Comparison of ENCODE assay signal across 15 cellular contexts in the genomic region with DNA sequence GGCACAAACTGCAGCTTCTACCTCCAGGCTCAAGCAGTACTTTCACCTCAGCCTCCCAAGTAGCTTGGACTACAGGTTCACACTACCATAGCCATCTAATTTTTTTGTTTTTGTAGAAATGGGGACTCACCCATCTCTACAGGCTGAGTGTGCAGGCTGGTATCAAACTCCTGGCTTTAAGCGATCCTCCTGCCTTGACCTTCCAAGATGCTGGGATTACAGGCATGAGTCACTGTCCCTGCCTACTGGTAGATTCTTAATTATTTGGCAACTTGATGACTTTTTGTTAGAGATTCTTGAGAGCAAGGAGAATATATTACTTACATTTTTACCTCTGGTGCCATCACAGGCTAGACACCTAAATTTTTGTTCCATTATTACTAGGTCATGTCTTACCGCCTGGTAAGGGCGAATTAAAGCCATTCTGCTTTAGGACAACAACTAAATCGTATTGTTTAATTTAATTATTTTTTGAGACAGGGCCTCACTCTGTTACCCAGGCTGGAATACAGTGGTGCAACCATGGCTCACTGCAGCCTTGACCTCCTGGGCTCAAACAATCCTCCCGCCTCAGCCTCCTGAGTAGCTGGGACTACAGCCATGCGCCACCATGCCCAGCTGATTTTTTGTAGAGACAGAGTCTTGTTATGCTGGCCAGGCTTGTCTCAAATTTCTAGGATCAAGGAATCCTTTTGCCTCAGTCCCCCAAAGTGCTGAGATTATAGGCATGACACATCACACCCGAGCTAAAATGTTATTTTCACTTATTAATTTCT. TPM values are rescaled to one million over a fixed set of nuclear protein-coding genes. Genes with fewer than 3 reads are reported as not detected.
A peak's percentile ranks its signal among the peaks of the same experiment; 100 is the strongest.
DNase-seq lines count a peak whose midpoint lies in the region; ATAC-seq, FAIRE-seq and TF ChIP-seq lines count a peak whose summit lies in the region.
"Had no signal": no experiment of that assay in that cellular context is flagged by ENCODE, and none has a peak within 500 bp of the region (broad histone marks: within the 10 kb centered on the region; RNA-seq: fewer than 3 reads in every experiment).

No MANE protein-coding gene starts in this region.

- no peak overlapping the region for H2AK5ac ChIP-seq in mesendoderm (ENCODE audit: low read length)

- FAIRE-seq in K562 (lab: Jason Lieb, UNC): no peak

- no peak overlapping the region for H2BK5ac ChIP-seq in mesendoderm (ENCODE audit: low read length)

- no peaks in the 10 kb centered on the region for H3K27me3 ChIP-seq in K562 (ENCODE audit: control insufficient read depth in 2 of 2, insufficient read depth in 2 of 2, low read length in 2 of 2)
- no peaks in the 10 kb centered on the region for H3K27me3 ChIP-seq in naive thymus-derived CD4-positive, alpha-beta T cell (ENCODE audit: control insufficient read depth in 2 of 2, insufficient read depth in 2 of 2, low read length in 2 of 2)
- H3K27me3 ChIP-seq in mesendoderm (ENCODE audit: insufficient read depth, low read length, poor library complexity): no peaks in the 10 kb centered on the region
- H3K27me3 ChIP-seq: heart left ventricle, stomach had no signal

- no peak overlapping the region for H3K23ac ChIP-seq in mesendoderm (ENCODE audit: low read length)

- H2BK120ac ChIP-seq in mesendoderm (ENCODE audit: low read depth, low read length): no peak overlapping the region

- peak overlapping the region; percentile 27 for H3K4me3 Mint-ChIP-seq in HFFc6
- H3K4me3 Mint-ChIP-seq in naive thymus-derived CD4-positive, alpha-beta T cell: no peak overlapping the region
- H3K4me3 Mint-ChIP-seq: activated naive CD8-positive, alpha-beta T cell treated with anti-CD3 and anti-CD28 coated beads, Interleukin-2, amount 10 ng/mL, durations not matched to agents 7 days and 5 days; activated T-cell treated with anti-CD3 and anti-CD28 coated beads, Interleukin-2, amount 50 U/mL, for 72 hours; memory B cell had no signal

- no TSS peak for BruUV-seq in K562 (replicated peaks; lab: Mats Ljungman, UMichigan)

- H3K4me1 ChIP-seq in K562 (replicated peaks in 1 of 2; ENCODE audit: control insufficient read depth in 2 of 2, insufficient read depth in 2 of 2, low read length in 2 of 2) (no peaks in the 10 kb centered on the region), mesendoderm (ENCODE audit: control insufficient read depth, low read depth, low read length) (no peaks in the 10 kb centered on the region)
- no peaks in the 10 kb centered on the region for H3K4me1 ChIP-seq in naive thymus-derived CD4-positive, alpha-beta T cell (ENCODE audit: control insufficient read depth in 2 of 2, insufficient read depth in 2 of 2, low read length in 2 of 2)

- H4K8ac ChIP-seq in mesendoderm (ENCODE audit: low read depth, low read length): no peak overlapping the region

- ATAC-seq in K562 (peak; percentile 25; the same call in 2 of the 3 replicates), GM19035 (IDR thresholded peaks at IDR 0.05; ENCODE audit: unreplicated experiment) (no peak)
- no peak for ATAC-seq in naive thymus-derived CD4-positive, alpha-beta T cell

- H4K5ac ChIP-seq in mesendoderm (ENCODE audit: low read length): no peak overlapping the region

- TF ChIP-seq CTCF in HFFc6 (IDR thresholded peaks at IDR 0.05) (no peak), K562 (IDR thresholded peaks at IDR 0.05 in 2 of 3, conservative IDR thresholded peaks at IDR 0.05 in 1 of 3; ENCODE audit: insufficient read depth in 2 of 3, low read depth in 1 of 3, low read length in 3 of 3) (no peak), fibroblast of villous mesenchyme (IDR thresholded peaks at IDR 0.05; ENCODE audit: insufficient read depth, low read depth, low read length) (no peak)

- 78% methylated on average over 7 of the region's 7 CpGs for WGBS in K562 (ENCODE audit: insufficient coverage, low coverage, missing lambda C conversion rate)
- WGBS in mesendoderm (ENCODE audit: extremely low coverage, insufficient coverage, low lambda C conversion rate): no CpG with 5 or more reads among the region's 7 CpGs

- intact Hi-C loops in K562 (cut with micrococcal nuclease): loop anchor here (2.0 to 10.0 kb wide), 7 partner anchors 104 to 762 kb away; a partner anchor contains a TSS
- intact Hi-C loops in naive thymus-derived CD4-positive, alpha-beta T cell (cut with micrococcal nuclease): loop anchor here (10.0 kb wide), 2 partner anchors 128 to 892 kb away; no protein-coding TSS in a partner anchor

- H3K56ac ChIP-seq in mesendoderm (ENCODE audit: low read length): no peak overlapping the region

- H3K27me3 Mint-ChIP-seq in HFFc6 (ENCODE audit: insufficient read depth): no peaks in the 10 kb centered on the region; the same call in 1 of the 2 replicates
- no peaks in the 10 kb centered on the region for H3K27me3 Mint-ChIP-seq in naive thymus-derived CD4-positive, alpha-beta T cell
- H3K27me3 Mint-ChIP-seq: activated naive CD8-positive, alpha-beta T cell treated with anti-CD3 and anti-CD28 coated beads, Interleukin-2, amount 10 ng/mL, durations not matched to agents 7 days and 5 days; memory B cell had no signal

- TF ChIP-seq POLR2A in K562 (conservative IDR thresholded peaks at IDR 0.05): no peak

- no peaks in the 10 kb centered on the region for H3K9me1 ChIP-seq in K562 (ENCODE audit: control insufficient read depth, insufficient read depth, low read length)

- no peak overlapping the region for H3K18ac ChIP-seq in mesendoderm (ENCODE audit: low read length)

- peak overlapping the region; percentile 79 for H3K27ac Mint-ChIP-seq in HFFc6
- no peak overlapping the region for H3K27ac Mint-ChIP-seq in naive thymus-derived CD4-positive, alpha-beta T cell
- H3K27ac Mint-ChIP-seq: activated naive CD8-positive, alpha-beta T cell treated with anti-CD3 and anti-CD28 coated beads, Interleukin-2, amount 10 ng/mL, durations not matched to agents 7 days and 5 days; activated T-cell treated with anti-CD3 and anti-CD28 coated beads, Interleukin-2, amount 50 U/mL, for 72 hours; memory B cell had no signal

- in situ Hi-C loops in K562 (cut with MboI): loop anchor here (5.0 kb wide), 1 partner anchor 106 kb away; no protein-coding TSS in a partner anchor

- H3K9me3 Mint-ChIP-seq in HFFc6: no peaks in the 10 kb centered on the region
- H3K9me3 Mint-ChIP-seq in naive thymus-derived CD4-positive, alpha-beta T cell: no peaks in the 10 kb centered on the region
- H3K9me3 Mint-ChIP-seq: activated naive CD8-positive, alpha-beta T cell treated with anti-CD3 and anti-CD28 coated beads, Interleukin-2, amount 10 ng/mL, durations not matched to agents 7 days and 5 days; activated T-cell treated with anti-CD3 and anti-CD28 coated beads, Interleukin-2, amount 50 U/mL, for 72 hours; memory B cell had no signal

- H3K79me1 ChIP-seq in mesendoderm (ENCODE audit: low read length): peaks cover 2% of the 10 kb centered on the region

- peaks cover 32% of the 10 kb centered on the region; the same call in 2 of the 3 replicates for H3K36me3 ChIP-seq in K562 (ENCODE audit: control insufficient read depth, insufficient read depth, low read length)
- peaks cover 0 to 9% (median under 1%) of the 10 kb centered on the region in 3 experiments for H3K36me3 ChIP-seq in naive thymus-derived CD4-positive, alpha-beta T cell (ENCODE audit: control insufficient read depth in 2 of 3, insufficient read depth in 3 of 3, low read length in 3 of 3)
- peaks cover 2% of the 10 kb centered on the region for H3K36me3 ChIP-seq in mesendoderm (ENCODE audit: control insufficient read depth, insufficient read depth, low read length)

- H3K36me3 Mint-ChIP-seq in HFFc6 (ENCODE audit: low read depth): peaks cover 3% of the 10 kb centered on the region; the same call in 1 of the 2 replicates
- peaks cover 0 to 15% (median 4%) of the 10 kb centered on the region in 5 donors for H3K36me3 Mint-ChIP-seq in naive thymus-derived CD4-positive, alpha-beta T cell

- peaks cover 63% of the 10 kb centered on the region for H3K4me1 Mint-ChIP-seq in HFFc6 (ENCODE audit: low read depth)
- H3K4me1 Mint-ChIP-seq in naive thymus-derived CD4-positive, alpha-beta T cell: peaks cover 2 to 36% (median 12%) of the 10 kb centered on the region in 7 donors

- DNase-seq in AG08395 (ENCODE audit: low spot score) (peak; percentile 6), HFFc6 (peak; percentile 62), K562 (ENCODE audit: extremely low read depth in 1 of 4, low spot score in 3 of 4) (no peak), fibroblast of villous mesenchyme (ENCODE audit: low read depth) (peak; percentile 47), mesendoderm (no peak)
- no peak for DNase-seq in naive thymus-derived CD4-positive, alpha-beta T cell
- DNase-seq in activated effector memory CD4-positive, alpha-beta T cell treated with Interleukin-2 at 50 U/mL for 16 hours: no peak
- DNase-seq: activated naive CD8-positive, alpha-beta T cell treated with anti-CD3 and anti-CD28 coated beads, Interleukin-2, amount 10 ng/mL, durations not matched to agents 7 days and 5 days; cerebellar nuclear complex; heart left ventricle; islet precursor cell; stomach had no signal

- H3K27ac ChIP-seq in K562 (ENCODE audit: extremely low read depth, low read depth, low read length) (no peak overlapping the region), mesendoderm (ENCODE audit: low read depth, low read length) (no peak overlapping the region)
- no peak overlapping the region for H3K27ac ChIP-seq in naive thymus-derived CD4-positive, alpha-beta T cell (ENCODE audit: low read depth, low read length)
- H3K27ac ChIP-seq: stomach had no signal

- H3K4me3 ChIP-seq in K562 (no peak overlapping the region), fibroblast of villous mesenchyme (ENCODE audit: low read depth, low read length) (no peak overlapping the region), mesendoderm (ENCODE audit: low read length) (no peak overlapping the region)
- H3K4me3 ChIP-seq in naive thymus-derived CD4-positive, alpha-beta T cell (ENCODE audit: low read length): no peak overlapping the region
- H3K4me3 ChIP-seq: heart left ventricle, stomach had no signal

- no peaks in the 10 kb centered on the region for H3K9me3 ChIP-seq in K562 (replicated peaks; ENCODE audit: control insufficient read depth, insufficient read depth, low read depth, low read length)
- no peaks in the 10 kb centered on the region for H3K9me3 ChIP-seq in naive thymus-derived CD4-positive, alpha-beta T cell (ENCODE audit: control insufficient read depth in 2 of 3, low read length in 3 of 3)
- H3K9me3 ChIP-seq: heart left ventricle, stomach had no signal

- H4K20me1 ChIP-seq in K562 (replicated peaks; ENCODE audit: control insufficient read depth, insufficient read depth, low read length): 0 out of 2 replicates have a peak, but pooled peaks cover 3% of the 10 kb centered on the region

- TF ChIP-seq EP300 in K562 (IDR thresholded peaks at IDR 0.05; ENCODE audit: low read length): no peak

- H3K79me2 ChIP-seq in K562 (ENCODE audit: control insufficient read depth, insufficient read depth, low read length) (peaks cover 2% of the 10 kb centered on the region; the same call in 1 of the 3 replicates), mesendoderm (ENCODE audit: control insufficient read depth, insufficient read depth, low read length) (no peaks in the 10 kb centered on the region)

- CTCF ChIA-PET in K562 (lab: Yijun Ruan, JAX; ENCODE audit: low intra/inter-chr PET ratio): interaction anchor here (1.1 to 1.8 kb wide), 5 partner anchors 129 to 1008 kb away, joined by 3 to 21 read pairs (median 6); a partner anchor contains a TSS
- CTCF ChIA-PET in naive thymus-derived CD4-positive, alpha-beta T cell (lab: Charles Lee): interaction anchor here (1.0 to 2.0 kb wide), 6 partner anchors 10 to 1008 kb away, joined by 3 to 7 read pairs (median 4); no protein-coding TSS in a partner anchor

- no peak overlapping the region for H2AFZ ChIP-seq in K562 (ENCODE audit: low read depth, low read length)

- no peak for TF ChIP-seq RAD21 in K562 (CRISPR knock-in tag; conservative IDR thresholded peaks at IDR 0.05 in 1 of 2, IDR thresholded peaks at IDR 0.05 in 1 of 2)

- POLR2A ChIA-PET in K562 (lab: Yijun Ruan, JAX): interaction anchor here (0.5 to 1.5 kb wide), 8 partner anchors 10 to 759 kb away, joined by 3 to 5 read pairs (median 3); no protein-coding TSS in a partner anchor
- POLR2A ChIA-PET in naive thymus-derived CD4-positive, alpha-beta T cell (lab: Charles Lee): no interaction called here

- H3K9ac ChIP-seq in K562 (ENCODE audit: insufficient read depth in 1 of 2, low read depth in 2 of 2, low read length in 2 of 2) (no peak overlapping the region), mesendoderm (ENCODE audit: low read length) (no peak overlapping the region)

- no peak overlapping the region for H3K4ac ChIP-seq in mesendoderm (ENCODE audit: low read depth, low read length)

- no peak overlapping the region for H2BK15ac ChIP-seq in mesendoderm (replicated peaks; ENCODE audit: low read depth)

- H3K4me2 ChIP-seq in K562 (ENCODE audit: insufficient read depth, low read length) (no peak overlapping the region), mesendoderm (ENCODE audit: low read length) (no peak overlapping the region)

RNA-seq across cellular contexts. Expression of a gene that starts 15.7 kb away (rescaled TPM):
- 100 to 1,000 TPM in 5 of 6 experiments, 10 to 100 TPM in 1; 98.1 to 111 (median 105) TPM for total RNA-seq in HFFc6 (2021; fragmentation: NEBNext Ultra II Directional; extraction: Animal tissue kit (Norgen Biotek cat#: 25700))
- total RNA-seq in K562 (2011; cell fraction: chromatin; rRNA removed; ENCODE audit: low replicate concordance): 58.6 and 179 TPM in 2 replicates
- 21.5 and 32.2 TPM in 2 replicates for total RNA-seq in K562 (2011; cell fraction: nucleolus; rRNA removed)
- 77.0 and 104 TPM in 2 replicates for total RNA-seq in K562 (2011; cell fraction: nucleoplasm; rRNA removed)
- total RNA-seq in K562 (2014; rRNA removed) (62.8 and 66.3 TPM in 2 replicates), K562 (2014; rRNA removed; fragmentation: Illumina TruSeq; extraction: Trizol) (100 and 115 TPM in 2 replicates), K562 (2015; rRNA removed; fragmentation: Illumina TruSeq; extraction: Trizol) (94.8 and 114 TPM in 2 replicates), K562 (2021) (72.3 and 75.6 TPM in 2 replicates), fibroblast of villous mesenchyme (101 and 135 TPM in 2 replicates)
- polyA plus RNA-seq in K562 (2011; rRNA removed) (148 and 204 TPM in 2 replicates), K562 (2014; fragmentation: Illumina TruSeq; extraction: Trizol) (110 and 132 TPM in 2 replicates), K562 (2014; fragmentation: Nextera tagmentation; extraction: Ambion mirVana) (100 to 1,000 TPM in 1 of 2 experiments, 10 to 100 TPM in 1; 59.1 to 119 TPM), K562 (2014; rRNA removed) (83.2 and 87.1 TPM in 2 replicates)
- polyA plus RNA-seq in K562 (2011; cell fraction: cytosol; rRNA removed): 55.3 and 108 TPM in 2 replicates
- 34.0 and 59.2 TPM in 2 replicates for polyA plus RNA-seq in K562 (2011; cell fraction: nucleus; rRNA removed)
- polyA plus RNA-seq in K562 (2012): 72.1 and 73.6 TPM in 2 replicates
- polyA minus RNA-seq in K562 (2011; rRNA and poly(A)+ RNA removed): 200 and 209 TPM in 2 replicates
- 38.0 and 49.1 TPM in 2 replicates for polyA minus RNA-seq in K562 (2011; cell fraction: cytosol; rRNA and poly(A)+ RNA removed)
- polyA minus RNA-seq in K562 (2011; cell fraction: nucleus; rRNA and poly(A)+ RNA removed): 45.2 and 79.6 TPM in 2 replicates
- total RNA-seq in naive thymus-derived CD4-positive, alpha-beta T cell: 10 to 100 TPM; 21.5 to 57.0 (median 41.7) TPM
- polyA plus RNA-seq in naive thymus-derived CD4-positive, alpha-beta T cell: 10 to 100 TPM; 21.1 to 23.2 TPM
- polyA plus RNA-seq in mesendoderm (2013, experiment 1 of 2): 106 TPM
- polyA plus RNA-seq in mesendoderm (2013, experiment 2 of 2): 115 TPM

Comparison
In these comparisons a context has a peak if more than half of its experiments do, and no peak if none do; other contexts are left out.
1. DNase-seq: peak in AG08395 (single experiment), HFFc6 (single experiment) and fibroblast of villous mesenchyme (single experiment); none in K562 (0 of 4), naive thymus-derived CD4-positive, alpha-beta T cell (0 of 9), mesendoderm (single experiment) and activated effector memory CD4-positive, alpha-beta T cell treated with Interleukin-2 at 50 U/mL for 16 hours (single experiment).